In genomic region chr7:29400435-29400834, GRCh38 we compare ENCODE assay signal across 25 cellular contexts.
"Had no signal": no experiment of that assay in that cellular context is flagged by ENCODE, and none has a peak within 500 bp of the region (broad histone marks: within the 10 kb centered on the region; RNA-seq: fewer than 3 reads in every experiment).

No MANE protein-coding gene starts in this region.

- H3K4me1 ChIP-seq: foreskin keratinocyte, left ventricle myocardium inferior, lower lobe of right lung, thyroid gland had no signal

- H3K36me3 ChIP-seq: gastroesophageal sphincter, thyroid gland had no signal

- H3K27ac Mint-ChIP-seq: dendritic cell treated with granulocyte-macrophage colony-stimulating factor and Interleukin-4, amounts not matched to agents 40 ng/mL and 50 ng/mL, for 4 days; endodermal cell; naive thymus-derived CD8-positive, alpha-beta T cell had no signal

- H3K27me3 ChIP-seq: heart right ventricle, pancreas, right lobe of liver, thyroid gland had no signal

- H3K9me3 ChIP-seq: esophagus muscularis mucosa, gastroesophageal sphincter, heart right ventricle, left ventricle myocardium inferior, lower lobe of right lung, pancreas, right lobe of liver, thyroid gland had no signal

- FAIRE-seq: colon, endothelial cell of umbilical vein, islet of Langerhans, pancreas, small intestine had no signal

- H3K9me3 Mint-ChIP-seq: dendritic cell treated with granulocyte-macrophage colony-stimulating factor and Interleukin-4, amounts not matched to agents 40 ng/mL and 50 ng/mL, for 4 days; endodermal cell; naive thymus-derived CD8-positive, alpha-beta T cell; stimulated activated naive CD8-positive, alpha-beta T cell treated with anti-CD3 and anti-CD28 coated beads, Interleukin-15, amount 100 ng/mL, for 72 hours had no signal

- H3K4me3 Mint-ChIP-seq: dendritic cell treated with granulocyte-macrophage colony-stimulating factor and Interleukin-4, amounts not matched to agents 40 ng/mL and 50 ng/mL, for 4 days; endodermal cell; naive thymus-derived CD8-positive, alpha-beta T cell; stimulated activated naive CD8-positive, alpha-beta T cell treated with anti-CD3 and anti-CD28 coated beads, Interleukin-15, amount 100 ng/mL, for 72 hours had no signal

- H3K4me1 Mint-ChIP-seq: endodermal cell had no signal

- H3K4me3 ChIP-seq: esophagus muscularis mucosa, gastroesophageal sphincter, heart right ventricle, left ventricle myocardium inferior, lower lobe of right lung, pancreas, right lobe of liver, thyroid gland had no signal

- H3K36me3 Mint-ChIP-seq: naive thymus-derived CD8-positive, alpha-beta T cell had no signal

- H3K27me3 Mint-ChIP-seq: dendritic cell treated with granulocyte-macrophage colony-stimulating factor and Interleukin-4, amounts not matched to agents 40 ng/mL and 50 ng/mL, for 4 days had no signal

- H3K27ac ChIP-seq: esophagus muscularis mucosa, foreskin keratinocyte, gastroesophageal sphincter, heart right ventricle, left ventricle myocardium inferior, lower lobe of right lung, pancreas, right lobe of liver, thyroid gland had no signal

- DNase-seq: effector CD8-positive, alpha-beta T cell; endodermal cell; foreskin keratinocyte; heart right ventricle; hippocampal formation; kidney glomerular epithelial cell; left colon; left ventricle myocardium inferior; lower lobe of right lung; naive thymus-derived CD8-positive, alpha-beta T cell; pancreas; right lobe of liver; small intestine; stimulated activated CD4-positive, alpha-beta T cell treated with anti-CD3 and anti-CD28 coated beads, Interleukin-15, amount 100 ng/mL, for 24 hours; stimulated activated CD4-positive, alpha-beta T cell treated with anti-CD3 and anti-CD28 coated beads, Interleukin-2, amount 100 ng/mL, for 48 hours; stimulated activated naive CD4-positive, alpha-beta T cell; stimulated activated naive CD8-positive, alpha-beta T cell treated with anti-CD3 and anti-CD28 coated beads, Interleukin-15, amount 100 ng/mL, for 72 hours; thyroid gland; trophoblast cell had no signal
